ENCODE assay signal across 23 cellular contexts in genomic region chr12:84512751-84513150, GRCh38.
"Had no signal": no experiment of that assay in that cellular context is flagged by ENCODE, and none has a peak within 500 bp of the region (broad histone marks: within the 10 kb centered on the region; RNA-seq: fewer than 3 reads in every experiment).

No MANE protein-coding gene starts in this region.

- H3K9me3 ChIP-seq: SJSA1 had no signal

- H3K27me3 ChIP-seq: brain microvascular endothelial cell, SJSA1 had no signal

- ATAC-seq: activated T-cell treated with anti-CD3 and anti-CD28 coated beads, Interleukin-2, amount 50 U/mL, for 4 hours; T-cell had no signal

- H3K4me1 ChIP-seq: SJSA1 had no signal

- H3K36me3 ChIP-seq: brain microvascular endothelial cell, SJSA1 had no signal

- DNase-seq: activated CD4-positive, alpha-beta memory T cell treated with anti-CD3 and anti-CD28 coated beads for 36 hours; activated CD4-positive, alpha-beta T cell treated with anti-CD3 and anti-CD28 coated beads, Interleukin-2, amount 10 ng/mL, durations not matched to agents 7 days and 5 days; activated CD4-positive, CD25-positive, alpha-beta regulatory T cell; activated CD8-positive, alpha-beta memory T cell treated with anti-CD3 and anti-CD28 coated beads for 24 hours; activated gamma-delta T cell; activated naive CD4-positive, alpha-beta T cell treated with anti-CD3 and anti-CD28 coated beads for 36 hours; activated T-cell treated with anti-CD3 and anti-CD28 coated beads, Interleukin-2, amount 50 U/mL, for 4 hours; brain microvascular endothelial cell; cerebellar nuclear complex; MM.1S; NCI-H1105; NCI-H1436; NCI-H1694 treated with DMSO at 0.1 percent for 48 hours; NCI-H2029 treated with DMSO at 0.1 percent for 48 hours; NCI-H345; NCI-H510A; NCI-H526 treated with DMSO at 0.1 percent for 48 hours; SHP77; T-cell; T-helper 2 cell; T1000 had no signal

- H3K4me3 ChIP-seq: SJSA1 had no signal

- H3K27ac ChIP-seq: brain microvascular endothelial cell, SJSA1, VCaP had no signal
